23 cellular contexts compared by ENCODE assay signal in genomic region chr10:53846809-53847208, GRCh38.
DNase-seq lines count a peak whose midpoint lies in the region; ATAC-seq, FAIRE-seq and TF ChIP-seq lines count a peak whose summit lies in the region.
"Had no signal": no experiment of that assay in that cellular context is flagged by ENCODE, and none has a peak within 500 bp of the region (broad histone marks: within the 10 kb centered on the region; RNA-seq: fewer than 3 reads in every experiment).

No MANE protein-coding gene starts in this region.

- no peak overlapping the region for H3K9ac ChIP-seq in IMR-90 (ENCODE audit: low read depth, low read length)
- no peak overlapping the region for H3K9ac ChIP-seq in endodermal cell (ENCODE audit: extremely low read depth, low read length, poor library complexity, severe bottlenecking)

- H3K18ac ChIP-seq in IMR-90 (ENCODE audit: low read depth, low read length), result no peak overlapping the region

- H3K9me3 Mint-ChIP-seq in endodermal cell, result no peaks in the 10 kb centered on the region
- H3K9me3 Mint-ChIP-seq: activated B cell treated with CpG ODN at 0.5 μM for 24 hours had no signal

- dilution Hi-C loops in IMR-90 (cut with HindIII; ENCODE audit: low sequenced_read_pairs, unreplicated experiment), result no loop called here

- H3K27ac ChIP-seq in 22Rv1 (no peak overlapping the region), IMR-90 (ENCODE audit: insufficient read depth, low read length) (no peak overlapping the region), Panc1 (ENCODE audit: low read length) (no peak overlapping the region), endodermal cell (ENCODE audit: low read depth, low read length) (no peak overlapping the region)
- H3K27ac ChIP-seq: esophagus muscularis mucosa, Peyer's patch, testis had no signal

- H3K27me3 ChIP-seq in IMR-90 (ENCODE audit: control insufficient read depth, insufficient read depth, low read length) (no peaks in the 10 kb centered on the region), Panc1 (ENCODE audit: control insufficient read depth, insufficient read depth, low read length) (no peaks in the 10 kb centered on the region), endodermal cell (ENCODE audit: control insufficient read depth, insufficient read depth, low read length, poor library complexity, severe bottlenecking) (no peaks in the 10 kb centered on the region)
- H3K27me3 ChIP-seq: esophagus muscularis mucosa, Peyer's patch, testis had no signal

- POLR2A ChIA-PET in IMR-90 (lab: Charles Lee; ENCODE audit: unreplicated experiment), result no interaction called here
- POLR2A ChIA-PET in Panc1 (lab: Charles Lee), result no interaction called here

- in situ Hi-C loops in IMR-90 (cut with MboI; ENCODE audit: low sequenced_read_pairs) (no loop called here), Panc1 (cut with HindIII; ENCODE audit: low pct_unique_long_range_greater_than_20kb, low sequenced_read_pairs) (no loop called here)

- no peak overlapping the region for H2AFZ ChIP-seq in IMR-90 (replicated peaks; ENCODE audit: low read length, poor library complexity)

- no peak overlapping the region for H2BK5ac ChIP-seq in IMR-90 (ENCODE audit: low read depth, low read length, poor library complexity, severe bottlenecking)

- no peak overlapping the region for H3K23ac ChIP-seq in IMR-90 (ENCODE audit: low read depth, low read length)

- H3K9me1 ChIP-seq in IMR-90 (ENCODE audit: insufficient read depth, low read length), result no peaks in the 10 kb centered on the region

- H2AK5ac ChIP-seq in IMR-90 (ENCODE audit: low read depth, low read length), result no peak overlapping the region

- no peak overlapping the region for H3K27ac Mint-ChIP-seq in endodermal cell
- H3K27ac Mint-ChIP-seq: activated B cell treated with CpG ODN at 0.5 μM for 24 hours; activated CD4-positive, alpha-beta memory T cell treated with anti-CD3 and anti-CD28 coated beads for 36 hours; natural killer cell treated with Interleukin-12 subunit alpha and Interleukin-12 subunit beta and Interleukin-15 and Interleukin-18, amount 100 ng/mL, for 72 hours; stimulated activated effector memory CD8-positive, alpha-beta T cell treated with anti-CD3 and anti-CD28 coated beads, Interleukin-12 subunit alpha, Interleukin-12 subunit beta, amount 100 ng/mL, for 72 hours; T-helper 2 cell treated with Interferon-gamma antibody and Interleukin-4, amounts not matched to agents 5 μg/mL and 100 μg/mL, for 36 hours had no signal

- H4K5ac ChIP-seq in IMR-90 (ENCODE audit: low read depth, low read length), result no peak overlapping the region

- no CpG with 5 or more reads among the region's 2 CpGs for WGBS in IMR-90 (ENCODE audit: extremely low coverage in 2 of 2, insufficient read length in 1 of 2), 2 experiments
- 79% methylated on average over 2 of the region's 2 CpGs; no CpG with 5 or more reads in 1 of the 2 experiments for WGBS in endodermal cell (ENCODE audit: insufficient coverage in 1 of 2, insufficient read length in 1 of 2), 2 experiments

- no peak overlapping the region for H3K4me2 ChIP-seq in IMR-90 (ENCODE audit: low read depth, low read length)

- no peak for TF ChIP-seq RAD21 in IMR-90 (IDR thresholded peaks at IDR 0.05; ENCODE audit: low read length)

- no peak overlapping the region for H2BK120ac ChIP-seq in IMR-90 (ENCODE audit: low read depth, low read length)

- H4K20me1 ChIP-seq in IMR-90 (ENCODE audit: insufficient read depth, low read length), result no peaks in the 10 kb centered on the region

- TF ChIP-seq POLR2A in IMR-90 (IDR thresholded peaks at IDR 0.05; ENCODE audit: low read depth, low read length), result no peak

- H3K27me3 Mint-ChIP-seq in endodermal cell (ENCODE audit: insufficient read depth), result no peaks in the 10 kb centered on the region
- H3K27me3 Mint-ChIP-seq: activated B cell treated with CpG ODN at 0.5 μM for 24 hours; activated CD4-positive, alpha-beta memory T cell treated with anti-CD3 and anti-CD28 coated beads for 36 hours; natural killer cell treated with Interleukin-12 subunit alpha and Interleukin-12 subunit beta and Interleukin-15 and Interleukin-18, amount 100 ng/mL, for 72 hours had no signal

- ATAC-seq in IMR-90 (ENCODE audit: low read depth) (no peak), Panc1 (no peak), Right ventricle myocardium superior (ENCODE audit: poor library complexity) (no peak)
- ATAC-seq: natural killer cell treated with Interleukin-12 subunit alpha and Interleukin-12 subunit beta and Interleukin-15 and Interleukin-18, amount 100 ng/mL, for 72 hours; stimulated activated effector memory CD8-positive, alpha-beta T cell treated with anti-CD3 and anti-CD28 coated beads, Interleukin-12 subunit alpha, Interleukin-12 subunit beta, amount 100 ng/mL, for 72 hours had no signal

- no peak overlapping the region for H3K4me3 Mint-ChIP-seq in endodermal cell
- H3K4me3 Mint-ChIP-seq: activated B cell treated with CpG ODN at 0.5 μM for 24 hours; activated CD4-positive, alpha-beta memory T cell treated with anti-CD3 and anti-CD28 coated beads for 36 hours; natural killer cell treated with Interleukin-12 subunit alpha and Interleukin-12 subunit beta and Interleukin-15 and Interleukin-18, amount 100 ng/mL, for 72 hours; stimulated activated effector memory CD8-positive, alpha-beta T cell treated with anti-CD3 and anti-CD28 coated beads, Interleukin-12 subunit alpha, Interleukin-12 subunit beta, amount 100 ng/mL, for 72 hours; T-helper 2 cell treated with Interferon-gamma antibody and Interleukin-4, amounts not matched to agents 5 μg/mL and 100 μg/mL, for 36 hours had no signal

- no peaks in the 10 kb centered on the region for H3K36me3 Mint-ChIP-seq in endodermal cell (ENCODE audit: low read depth)
- H3K36me3 Mint-ChIP-seq: activated CD4-positive, alpha-beta memory T cell treated with anti-CD3 and anti-CD28 coated beads for 36 hours; natural killer cell treated with Interleukin-12 subunit alpha and Interleukin-12 subunit beta and Interleukin-15 and Interleukin-18, amount 100 ng/mL, for 72 hours; stimulated activated effector memory CD8-positive, alpha-beta T cell treated with anti-CD3 and anti-CD28 coated beads, Interleukin-12 subunit alpha, Interleukin-12 subunit beta, amount 100 ng/mL, for 72 hours had no signal

- intact Hi-C loops in IMR-90 (cut with micrococcal nuclease) (no loop called here), Panc1 (cut with micrococcal nuclease; ENCODE audit: unreplicated experiment) (no loop called here), Right ventricle myocardium superior (cut with DNase I) (no loop called here)

- H4K8ac ChIP-seq in IMR-90 (ENCODE audit: low read depth in 2 of 2, low read length in 2 of 2), result no peak overlapping the region

- H3K79me1 ChIP-seq in IMR-90 (ENCODE audit: low read depth in 1 of 2, low read length in 2 of 2), result no peaks in the 10 kb centered on the region

- H3K4me1 Mint-ChIP-seq in endodermal cell, result peaks cover 7% of the 10 kb centered on the region
- H3K4me1 Mint-ChIP-seq: activated B cell treated with CpG ODN at 0.5 μM for 24 hours; stimulated activated effector memory CD8-positive, alpha-beta T cell treated with anti-CD3 and anti-CD28 coated beads, Interleukin-12 subunit alpha, Interleukin-12 subunit beta, amount 100 ng/mL, for 72 hours had no signal

- H3K14ac ChIP-seq in IMR-90 (replicated peaks; ENCODE audit: low read depth, low read length), result no peak overlapping the region

- no peak overlapping the region for H3K4me3 ChIP-seq in IMR-90 (ENCODE audit: insufficient read depth, low read depth, low read length)
- no peak overlapping the region for H3K4me3 ChIP-seq in Panc1 (ENCODE audit: low read depth in 2 of 2, low read length in 2 of 2)
- no peak overlapping the region for H3K4me3 ChIP-seq in endodermal cell (ENCODE audit: low read length)
- H3K4me3 ChIP-seq: esophagus muscularis mucosa, Peyer's patch, testis had no signal

- H3K56ac ChIP-seq in IMR-90 (ENCODE audit: extremely low read depth, insufficient read depth, low read length), result no peak overlapping the region

- no peak for FAIRE-seq in urothelium cell line (lab: Jason Lieb, UNC)
- FAIRE-seq: GM12891, HTR-8/SVneo had no signal

- H4K91ac ChIP-seq in IMR-90 (ENCODE audit: insufficient read depth, low read depth, low read length), result no peak overlapping the region

- TF ChIP-seq CTCF in 22Rv1 (IDR thresholded peaks at IDR 0.05), result peak; percentile 29
- peak; percentile 18; the same call in 1 of the 2 replicates for TF ChIP-seq CTCF in IMR-90 (conservative IDR thresholded peaks at IDR 0.05; ENCODE audit: low read depth, low read length)
- peak; percentile 10; the same call in 1 of the 2 replicates for TF ChIP-seq CTCF in Panc1 (IDR thresholded peaks at IDR 0.05)
- TF ChIP-seq CTCF in endodermal cell (conservative IDR thresholded peaks at IDR 0.05), result peak; percentile 73

- no peak overlapping the region for H2AK9ac ChIP-seq in IMR-90 (replicated peaks; ENCODE audit: low read depth, low read length, poor library complexity)

- H3K9me3 ChIP-seq in IMR-90 (ENCODE audit: control insufficient read depth, insufficient read depth, low read length) (no peaks in the 10 kb centered on the region), Panc1 (ENCODE audit: control insufficient read depth, insufficient read depth, low read depth, low read length) (peaks cover under 1% of the 10 kb centered on the region; the same call in 1 of the 2 replicates), endodermal cell (ENCODE audit: control insufficient read depth, low read length) (no peaks in the 10 kb centered on the region)
- H3K9me3 ChIP-seq: esophagus muscularis mucosa, Peyer's patch, testis had no signal

- no peak overlapping the region for H2BK15ac ChIP-seq in IMR-90 (ENCODE audit: low read depth, low read length)

- H3K36me3 ChIP-seq in IMR-90 (ENCODE audit: control insufficient read depth, insufficient read depth, low read length), result no peaks in the 10 kb centered on the region
- H3K36me3 ChIP-seq in Panc1 (ENCODE audit: control insufficient read depth, insufficient read depth, low read length), result no peaks in the 10 kb centered on the region
- no peaks in the 10 kb centered on the region for H3K36me3 ChIP-seq in endodermal cell (ENCODE audit: control insufficient read depth, insufficient read depth, low read length)
- H3K36me3 ChIP-seq: esophagus muscularis mucosa, Peyer's patch had no signal

- DNase-seq in IMR-90, result no peak
- no peak for DNase-seq in Panc1 (ENCODE audit: low read depth, low spot score)
- DNase-seq in endodermal cell, result no peak
- DNase-seq in urothelium cell line (ENCODE audit: low spot score), result no peak
- DNase-seq in NCI-H82 treated with DMSO at 0.1 percent for 48 hours (lab: John Stamatoyannopoulos, UW; ENCODE audit: unreplicated experiment), result no peak
- no peak for DNase-seq in Right ventricle myocardium superior
- no peak for DNase-seq in H4 (ENCODE audit: low spot score)
- DNase-seq: activated B cell treated with CpG ODN at 0.5 μM for 24 hours; activated CD4-positive, alpha-beta memory T cell treated with anti-CD3 and anti-CD28 coated beads for 36 hours; activated naive CD4-positive, alpha-beta T cell; caudate nucleus; DMS153; GOT3; NCI-H1436 treated with DMSO at 0.1 percent for 48 hours; Peyer's patch; testis had no signal

- H2BK20ac ChIP-seq in IMR-90 (ENCODE audit: low read depth, low read length), result no peak overlapping the region

- H3K4me1 ChIP-seq in IMR-90 (ENCODE audit: control insufficient read depth, insufficient read depth, low read length), result no peaks in the 10 kb centered on the region
- no peaks in the 10 kb centered on the region for H3K4me1 ChIP-seq in Panc1 (ENCODE audit: control insufficient read depth, insufficient read depth, low read length)
- H3K4me1 ChIP-seq in endodermal cell (ENCODE audit: control insufficient read depth, insufficient read depth, low read length), result no peaks in the 10 kb centered on the region
- H3K4me1 ChIP-seq: esophagus muscularis mucosa, Peyer's patch, testis had no signal

- CTCF ChIA-PET in IMR-90 (lab: Yijun Ruan, JAX) (no interaction called here), Panc1 (lab: Charles Lee) (no interaction called here)

- H3K4ac ChIP-seq in IMR-90 (ENCODE audit: low read depth, low read length), result no peak overlapping the region

- BruUV-seq in IMR-90 (replicated peaks; lab: Mats Ljungman, UMichigan) (no TSS peak), Panc1 (replicated peaks; lab: Mats Ljungman, UMichigan) (no TSS peak)

Comparison
In these comparisons a context has a peak if more than half of its experiments do, and no peak if none do; other contexts are left out.
1. CTCF ChIP-seq: peak in every context shown above with its lines; median percentile 73 in endodermal cell; 29 in 22Rv1; 18 in IMR-90; 10 in Panc1.